1 cellular context compared by ENCODE assay signal in the genomic region with DNA sequence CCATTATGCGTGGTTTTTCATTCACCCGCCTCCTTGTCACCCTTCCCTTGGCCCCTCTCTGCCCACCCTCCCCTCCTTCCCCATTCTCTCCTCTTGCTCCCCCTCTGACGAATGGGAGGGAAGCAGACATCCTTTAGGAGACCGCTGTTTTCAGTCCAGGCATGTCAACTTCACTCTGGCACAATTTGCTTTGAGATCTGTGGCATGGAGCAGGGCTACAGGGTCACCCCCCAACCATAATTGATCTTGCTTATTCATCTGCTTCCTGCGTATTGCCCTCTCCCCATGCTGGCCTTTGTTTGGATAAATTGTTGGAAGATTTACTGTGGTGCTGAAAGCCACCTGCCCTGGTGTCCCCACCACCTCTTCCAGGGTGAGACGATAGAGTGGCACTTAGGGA.
TF ChIP-seq lines count a peak whose summit lies in the region.

No MANE protein-coding gene starts in this region.

TF ChIP-seq in SK-N-SH treated with all-trans-retinoic acid at 6 μM for 48 hours, 23 proteins besides CTCF, POLR2A, EP300 and RAD21 (continued from another document):
- TF ChIP-seq, protein P1, sequence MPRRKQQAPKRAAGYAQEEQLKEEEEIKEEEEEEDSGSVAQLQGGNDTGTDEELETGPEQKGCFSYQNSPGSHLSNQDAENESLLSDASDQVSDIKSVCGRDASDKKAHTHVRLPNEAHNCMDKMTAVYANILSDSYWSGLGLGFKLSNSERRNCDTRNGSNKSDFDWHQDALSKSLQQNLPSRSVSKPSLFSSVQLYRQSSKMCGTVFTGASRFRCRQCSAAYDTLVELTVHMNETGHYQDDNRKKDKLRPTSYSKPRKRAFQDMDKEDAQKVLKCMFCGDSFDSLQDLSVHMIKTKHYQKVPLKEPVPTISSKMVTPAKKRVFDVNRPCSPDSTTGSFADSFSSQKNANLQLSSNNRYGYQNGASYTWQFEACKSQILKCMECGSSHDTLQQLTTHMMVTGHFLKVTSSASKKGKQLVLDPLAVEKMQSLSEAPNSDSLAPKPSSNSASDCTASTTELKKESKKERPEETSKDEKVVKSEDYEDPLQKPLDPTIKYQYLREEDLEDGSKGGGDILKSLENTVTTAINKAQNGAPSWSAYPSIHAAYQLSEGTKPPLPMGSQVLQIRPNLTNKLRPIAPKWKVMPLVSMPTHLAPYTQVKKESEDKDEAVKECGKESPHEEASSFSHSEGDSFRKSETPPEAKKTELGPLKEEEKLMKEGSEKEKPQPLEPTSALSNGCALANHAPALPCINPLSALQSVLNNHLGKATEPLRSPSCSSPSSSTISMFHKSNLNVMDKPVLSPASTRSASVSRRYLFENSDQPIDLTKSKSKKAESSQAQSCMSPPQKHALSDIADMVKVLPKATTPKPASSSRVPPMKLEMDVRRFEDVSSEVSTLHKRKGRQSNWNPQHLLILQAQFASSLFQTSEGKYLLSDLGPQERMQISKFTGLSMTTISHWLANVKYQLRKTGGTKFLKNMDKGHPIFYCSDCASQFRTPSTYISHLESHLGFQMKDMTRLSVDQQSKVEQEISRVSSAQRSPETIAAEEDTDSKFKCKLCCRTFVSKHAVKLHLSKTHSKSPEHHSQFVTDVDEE (CRISPR knock-in tag; IDR thresholded peaks at IDR 0.05), result no peak
- no peak for TF ChIP-seq BACH2 (CRISPR knock-in tag; IDR thresholded peaks at IDR 0.05; ENCODE audit: borderline replicate concordance)
- TF ChIP-seq CSRNP3 (CRISPR knock-in tag; IDR thresholded peaks at IDR 0.05), result no peak
- no peak for TF ChIP-seq ZNF565 (CRISPR knock-in tag; conservative IDR thresholded peaks at IDR 0.05; ENCODE audit: low read depth)
- TF ChIP-seq ISL1 (CRISPR knock-in tag; IDR thresholded peaks at IDR 0.05), result no peak
- TF ChIP-seq ZFP3 (CRISPR knock-in tag; IDR thresholded peaks at IDR 0.05), result no peak
- TF ChIP-seq ZNF70 (CRISPR knock-in tag; IDR thresholded peaks at IDR 0.05), result no peak
- no peak for TF ChIP-seq CREB5 (CRISPR knock-in tag; IDR thresholded peaks at IDR 0.05; ENCODE audit: low read depth)
